Comparison of ENCODE assay signal across 15 cellular contexts in the genomic region with DNA sequence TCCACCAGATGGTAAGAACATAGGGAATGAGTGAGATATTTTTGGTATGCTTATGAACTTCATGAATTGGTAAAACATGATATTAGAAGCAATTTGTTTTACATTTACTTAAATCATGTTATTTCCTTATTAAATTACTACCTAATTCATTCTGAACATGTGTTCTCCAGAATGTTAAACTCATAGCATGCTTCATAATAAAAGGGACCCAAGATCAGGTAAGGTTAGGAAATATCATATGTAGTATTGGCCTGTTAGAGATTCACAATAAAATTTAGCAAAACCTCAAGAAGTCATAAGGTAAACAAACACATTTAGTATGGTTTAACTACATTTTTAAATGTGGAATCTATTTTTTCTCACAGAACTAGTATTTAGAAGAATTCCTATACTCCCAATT. TPM values are rescaled to one million over a fixed set of nuclear protein-coding genes. Genes with fewer than 3 reads are reported as not detected.
DNase-seq lines count a peak whose midpoint lies in the region; ATAC-seq and TF ChIP-seq lines count a peak whose summit lies in the region.
"Had no signal": no experiment of that assay in that cellular context is flagged by ENCODE, and none has a peak within 500 bp of the region (broad histone marks: within the 10 kb centered on the region; RNA-seq: fewer than 3 reads in every experiment).

No MANE protein-coding gene starts in this region.

- in situ Hi-C loops in astrocyte of the spinal cord (cut with HindIII; ENCODE audit: low sequenced_read_pairs) = no loop called here

- DNase-seq in AG10803 (ENCODE audit: low read depth) = peak; percentile 53
- peak; percentile 19 for DNase-seq in HFF-Myc (ENCODE audit: extremely low read depth, low read depth)
- DNase-seq in astrocyte of the spinal cord (ENCODE audit: low read depth, low spot score) = peak; percentile 27
- no peak for DNase-seq in mesothelial cell of epicardium (ENCODE audit: low spot score in 2 of 2, unreplicated experiment in 2 of 2)
- DNase-seq in activated CD4-positive, alpha-beta T cell treated with anti-CD3 and anti-CD28 coated beads, Interleukin-2, amount 50 U/mL, for 4 hours = no peak
- DNase-seq in WTC11 (ENCODE audit: low spot score) = no peak
- no peak for DNase-seq in D341Med (ENCODE audit: low spot score)
- DNase-seq: 8988T, H7, NCI-H1048 had no signal

- H3K27ac Mint-ChIP-seq in mesothelial cell of epicardium (peak overlapping the region; percentile 16), WTC11 (no peak overlapping the region)
- H3K27ac Mint-ChIP-seq: CD14-positive monocyte had no signal

- ATAC-seq in GM21515 (IDR thresholded peaks at IDR 0.05; ENCODE audit: unreplicated experiment) (no peak), WTC11 (no peak)

- H3K27me3 Mint-ChIP-seq in mesothelial cell of epicardium (ENCODE audit: low read depth) (no peaks in the 10 kb centered on the region), WTC11 (ENCODE audit: low read depth) (no peaks in the 10 kb centered on the region)

- H3K9me3 Mint-ChIP-seq in mesothelial cell of epicardium = no peaks in the 10 kb centered on the region
- no peaks in the 10 kb centered on the region for H3K9me3 Mint-ChIP-seq in WTC11
- H3K9me3 Mint-ChIP-seq: CD14-positive monocyte had no signal

- CTCF ChIA-PET in WTC11 (lab: Charles Lee) = interaction anchor here (1.6 kb wide), 1 partner anchor 161 kb away, joined by 8 read pairs; no protein-coding TSS in a partner anchor

- no peak overlapping the region for H3K4me3 Mint-ChIP-seq in mesothelial cell of epicardium
- H3K4me3 Mint-ChIP-seq in WTC11 = no peak overlapping the region
- H3K4me3 Mint-ChIP-seq: CD14-positive monocyte had no signal

- POLR2A ChIA-PET in WTC11 (lab: Charles Lee) = no interaction called here

- TF ChIP-seq CTCF in AG10803 (conservative IDR thresholded peaks at IDR 0.05; ENCODE audit: low read length) (no peak), HFF-Myc (IDR thresholded peaks at IDR 0.05; ENCODE audit: low read depth, low read length, missing control alignments) (no peak), astrocyte of the spinal cord (IDR thresholded peaks at IDR 0.05; ENCODE audit: low read depth, low read length) (no peak), mesothelial cell of epicardium (IDR thresholded peaks at IDR 0.05; ENCODE audit: unreplicated experiment) (no peak), WTC11 (IDR thresholded peaks at IDR 0.05) (no peak)

- H3K36me3 Mint-ChIP-seq in mesothelial cell of epicardium (peaks cover 5% of the 10 kb centered on the region), WTC11 (no peaks in the 10 kb centered on the region)
- H3K36me3 Mint-ChIP-seq: CD14-positive monocyte had no signal

- H3K4me1 Mint-ChIP-seq in mesothelial cell of epicardium (peaks cover 5% of the 10 kb centered on the region), WTC11 (no peaks in the 10 kb centered on the region)
- H3K4me1 Mint-ChIP-seq: CD14-positive monocyte had no signal

- no peak overlapping the region for H3K4me3 ChIP-seq in AG10803 (ENCODE audit: low read length)
- no peak overlapping the region for H3K4me3 ChIP-seq in HFF-Myc (replicated peaks; ENCODE audit: low read depth, low read length)
- H3K4me3 ChIP-seq in astrocyte of the spinal cord (ENCODE audit: low read depth, low read length) = no peak overlapping the region
- H3K4me3 ChIP-seq: GM12878 had no signal

TF ChIP-seq in WTC11, 78 proteins besides CTCF, POLR2A, EP300 and RAD21:
- TF ChIP-seq SOX15 (CRISPR knock-in tag; IDR thresholded peaks at IDR 0.05) (no peak), ZNF232 (CRISPR knock-in tag; IDR thresholded peaks at IDR 0.05) (no peak), ERG (CRISPR knock-in tag; IDR thresholded peaks at IDR 0.05) (no peak), ZBTB43 (CRISPR knock-in tag; IDR thresholded peaks at IDR 0.05) (no peak), TEAD4 (CRISPR knock-in tag; IDR thresholded peaks at IDR 0.05) (no peak)

RNA-seq across cellular contexts. Expression of gene PTPRQ, which starts 28.2 kb away (rescaled TPM):
- total RNA-seq in mesothelial cell of epicardium (17.5 to 19.2 TPM (median 18.1 TPM) in 3 replicates), WTC11 (2021) (not detected in 3 replicates)
- total RNA-seq: GM12878, HepG2, HT-29 had no signal

Comparison
In these comparisons a context has a peak if more than half of its experiments do, and no peak if none do; other contexts are left out.
1. DNase-seq: peak in AG10803 (single experiment), HFF-Myc (single experiment) and astrocyte of the spinal cord (single experiment); none in mesothelial cell of epicardium (0 of 2), activated CD4-positive, alpha-beta T cell treated with anti-CD3 and anti-CD28 coated beads, Interleukin-2, amount 50 U/mL, for 4 hours (0 of 2), WTC11 (single experiment) and D341Med (single experiment).
2. RNA of gene PTPRQ, which starts 28.2 kb away (total RNA-seq): 17.5 to 19.2 TPM in mesothelial cell of epicardium; not detected in WTC11; every median in the first group is over 10 times any median in the second.